Comparison of ENCODE assay signal across 8 cellular contexts in the genomic region with DNA sequence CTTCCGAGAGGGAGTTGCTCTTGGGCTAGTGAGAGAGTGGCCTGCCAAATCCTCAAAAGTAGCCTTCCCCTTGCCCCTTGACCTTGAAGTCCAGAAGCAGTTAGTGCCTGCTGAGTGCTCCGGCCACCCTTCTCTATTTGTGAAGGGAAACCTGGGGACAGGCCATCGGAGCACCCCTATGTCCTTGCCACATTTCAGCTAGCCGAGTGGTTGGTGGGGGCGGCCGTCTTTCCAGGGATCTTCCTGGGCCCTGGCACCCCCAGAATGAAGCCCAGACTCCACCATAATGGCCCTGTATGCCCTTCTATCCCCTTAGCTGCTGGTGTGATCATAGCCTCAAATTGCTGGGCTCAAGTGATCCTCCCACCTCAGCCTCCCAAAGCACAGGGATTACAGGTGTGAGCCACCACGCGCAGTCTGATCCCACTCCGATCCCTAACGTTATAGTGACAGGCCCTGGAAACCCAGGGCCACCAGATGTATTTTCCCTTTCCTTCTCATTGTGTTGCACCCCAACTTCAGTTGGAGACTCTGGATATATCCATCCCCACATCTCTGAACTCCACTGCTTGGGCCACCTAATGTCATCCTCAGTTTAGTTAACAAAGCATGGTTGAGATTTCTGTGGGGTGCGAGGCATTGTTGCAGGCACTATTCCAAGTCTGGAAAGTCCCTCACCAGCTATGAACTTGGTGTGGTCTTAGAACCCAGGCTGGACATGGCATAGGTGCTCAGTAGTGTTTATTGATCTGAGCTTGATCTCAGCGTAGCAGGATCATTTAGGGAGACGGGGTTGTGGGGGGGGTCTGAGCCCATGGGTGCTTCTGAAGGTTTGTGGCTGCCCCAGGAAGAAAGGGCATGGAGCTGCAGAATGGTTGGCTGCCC. TPM values are rescaled to one million over a fixed set of nuclear protein-coding genes. Genes with fewer than 3 reads are reported as not detected.
A peak's percentile ranks its signal among the peaks of the same experiment; 100 is the strongest.
DNase-seq lines count a peak whose midpoint lies in the region; ATAC-seq and TF ChIP-seq lines count a peak whose summit lies in the region.

No MANE protein-coding gene starts in this region.

- H3K36me3 ChIP-seq in A673 (ENCODE audit: insufficient read depth, low read length, poor library complexity, severe bottlenecking) (no peaks in the 10 kb centered on the region), KMS-11 (ENCODE audit: insufficient read depth) (no peaks in the 10 kb centered on the region), muscle layer of duodenum (ENCODE audit: control insufficient read depth in 1 of 2, insufficient read depth in 2 of 2, low read length in 2 of 2) (no peaks in the 10 kb centered on the region)

- POLR2A ChIA-PET in A673 (lab: Charles Lee; ENCODE audit: low non-redundant PET), result no interaction called here

- H3K4me3 ChIP-seq in A673 (ENCODE audit: low read depth, low read length, poor library complexity, severe bottlenecking) (peak overlapping the region; percentile 98), KMS-11 (IDR thresholded peaks at IDR 0.05; ENCODE audit: insufficient read depth, low read depth, low read length) (no peak overlapping the region), muscle layer of duodenum (ENCODE audit: low read depth in 1 of 2, low read length in 2 of 2) (peak overlapping the region; percentile 84 to 85)

- H2AFZ ChIP-seq in KMS-11 (ENCODE audit: low read depth), result peak overlapping the region; percentile 79; the same call in 1 of the 2 replicates

- H3K27ac ChIP-seq in A673 (ENCODE audit: low read depth, low read length, poor library complexity, severe bottlenecking) (peak overlapping the region; percentile 95), KMS-11 (no peak overlapping the region), cingulate gyrus (ENCODE audit: low read depth, low read length) (peak overlapping the region; percentile 84), muscle layer of duodenum (ENCODE audit: low read length) (peak overlapping the region; percentile 74)

- peak overlapping the region; percentile 83 for H3K4me2 ChIP-seq in KMS-11

- CTCF ChIA-PET in A673 (lab: Charles Lee), result interaction anchor here (1.2 kb wide), 1 partner anchor 50 kb away, joined by 3 read pairs; no protein-coding TSS in a partner anchor

- peak overlapping the region; percentile 61; the same call in 1 of the 2 replicates for H3K9ac ChIP-seq in KMS-11

- intact Hi-C loops in A673 (cut with micrococcal nuclease; ENCODE audit: unreplicated experiment), result no loop called here

- TF ChIP-seq CTCF in A673 (conservative IDR thresholded peaks at IDR 0.05; ENCODE audit: low read depth, low read length), result no peak
- no peak for TF ChIP-seq CTCF in KMS-11 (conservative IDR thresholded peaks at IDR 0.05; ENCODE audit: low read depth, low read length)

- H4K20me1 ChIP-seq in KMS-11 (ENCODE audit: insufficient read depth), result no peaks in the 10 kb centered on the region

- H3K4me1 ChIP-seq in A673 (ENCODE audit: insufficient read depth, low read length, poor library complexity, severe bottlenecking) (peaks cover 25% of the 10 kb centered on the region), KMS-11 (ENCODE audit: low read depth, poor library complexity, severe bottlenecking) (peaks cover 51% of the 10 kb centered on the region), muscle layer of duodenum (ENCODE audit: control insufficient read depth in 1 of 2, insufficient read depth in 2 of 2, low read length in 2 of 2) (peaks cover 34 to 38% of the 10 kb centered on the region in 2 donors)

- BruUV-seq in A673 (replicated peaks; lab: Mats Ljungman, UMichigan), result TSS peak; percentile 66

- no peak for ATAC-seq in HG02970 (IDR thresholded peaks at IDR 0.05; ENCODE audit: low FRiP score, unreplicated experiment)
- ATAC-seq in GM19023 (IDR thresholded peaks at IDR 0.05; ENCODE audit: unreplicated experiment), result no peak
- no peak for ATAC-seq in GM21360 (IDR thresholded peaks at IDR 0.05; ENCODE audit: unreplicated experiment)

- H3K79me2 ChIP-seq in KMS-11 (ENCODE audit: insufficient read depth, low read depth), result peaks cover 20% of the 10 kb centered on the region; the same call in 1 of the 2 replicates

- H3K27me3 ChIP-seq in A673 (replicated peaks; ENCODE audit: insufficient read depth, low read depth, low read length, poor library complexity) (no peaks in the 10 kb centered on the region), KMS-11 (ENCODE audit: insufficient read depth, low read depth) (no peaks in the 10 kb centered on the region), muscle layer of duodenum (ENCODE audit: low read depth, low read length) (no peaks in the 10 kb centered on the region)

- no peak for DNase-seq in A673 (ENCODE audit: low spot score)
- DNase-seq in DMS53 (lab: John Stamatoyannopoulos, UW), result no peak

- H3K9me3 ChIP-seq in A673 (ENCODE audit: low read depth, low read length, poor library complexity, severe bottlenecking) (no peaks in the 10 kb centered on the region), muscle layer of duodenum (ENCODE audit: control insufficient read depth in 1 of 2, low read length in 2 of 2) (no peaks in the 10 kb centered on the region)

RNA-seq across cellular contexts. Expression of a gene that starts 1.6 kb away (rescaled TPM):
- total RNA-seq in A673 (2021), result 50.4 and 55.8 TPM in 2 replicates

RNA-seq across cellular contexts. Expression of a gene that starts 47.4 kb away (rescaled TPM):
- total RNA-seq in A673 (2021), result 98.7 and 100 TPM in 2 replicates
